ENCODE assay signal across 21 cellular contexts in genomic region chr10:132554053-132554990, GRCh38. TPM values are rescaled to one million over a fixed set of nuclear protein-coding genes. Genes with fewer than 3 reads are reported as not detected.
DNase-seq lines count a peak whose midpoint lies in the region; ATAC-seq, FAIRE-seq and TF ChIP-seq lines count a peak whose summit lies in the region.
"Had no signal": no experiment of that assay in that cellular context is flagged by ENCODE, and none has a peak within 500 bp of the region (broad histone marks: within the 10 kb centered on the region; RNA-seq: fewer than 3 reads in every experiment).

No MANE protein-coding gene starts in this region.

- H3K9me3 Mint-ChIP-seq in glutamatergic neuron (ENCODE audit: unreplicated experiment): no peaks in the 10 kb centered on the region
- H3K9me3 Mint-ChIP-seq in stimulated activated memory B cell treated with anti-CD40 and anti-IgM and Interleukin-4, amounts not matched to agents 10 μg/mL and 1 μg/mL and 100 μg/mL, for 72 hours: no peaks in the 10 kb centered on the region
- H3K9me3 Mint-ChIP-seq: brain; CD4-positive, alpha-beta memory T cell; HFFc6; mesothelial cell of epicardium; natural killer cell treated with Interleukin-12 subunit alpha and Interleukin-12 subunit beta and Interleukin-15 and Interleukin-18, amount 100 ng/mL, for 72 hours had no signal

- intact Hi-C loops in posterior vena cava (cut with DNase I): no loop called here

- H3K4me1 Mint-ChIP-seq in glutamatergic neuron (ENCODE audit: low read depth, unreplicated experiment): peaks cover 5% of the 10 kb centered on the region
- H3K4me1 Mint-ChIP-seq in stimulated activated memory B cell treated with anti-CD40 and anti-IgM and Interleukin-4, amounts not matched to agents 10 μg/mL and 1 μg/mL and 100 μg/mL, for 72 hours: peaks cover 31% of the 10 kb centered on the region

- no peak for TF ChIP-seq POLR2A in GM12891 (IDR thresholded peaks at IDR 0.05; ENCODE audit: low read depth, low read length)

- H3K36me3 Mint-ChIP-seq in glutamatergic neuron (ENCODE audit: unreplicated experiment): peaks cover 3% of the 10 kb centered on the region
- H3K36me3 Mint-ChIP-seq in stimulated activated memory B cell treated with anti-CD40 and anti-IgM and Interleukin-4, amounts not matched to agents 10 μg/mL and 1 μg/mL and 100 μg/mL, for 72 hours: peaks cover 2% of the 10 kb centered on the region
- H3K36me3 Mint-ChIP-seq: brain; CD4-positive, alpha-beta memory T cell; mesothelial cell of epicardium; natural killer cell treated with Interleukin-12 subunit alpha and Interleukin-12 subunit beta and Interleukin-15 and Interleukin-18, amount 100 ng/mL, for 72 hours had no signal

- no peak for ATAC-seq in GM18873 (IDR thresholded peaks at IDR 0.05; ENCODE audit: low FRiP score, unreplicated experiment)
- no peak for ATAC-seq in stimulated activated memory B cell treated with anti-CD40 and anti-IgM and Interleukin-4, amounts not matched to agents 10 μg/mL and 1 μg/mL and 100 μg/mL, for 72 hours
- ATAC-seq: SK-N-SH treated with all-trans-retinoic acid at 6 μM for 48 hours had no signal

- H3K4me3 Mint-ChIP-seq in glutamatergic neuron (ENCODE audit: unreplicated experiment): no peak overlapping the region
- H3K4me3 Mint-ChIP-seq in stimulated activated memory B cell treated with anti-CD40 and anti-IgM and Interleukin-4, amounts not matched to agents 10 μg/mL and 1 μg/mL and 100 μg/mL, for 72 hours: no peak overlapping the region
- H3K4me3 Mint-ChIP-seq: brain; HFFc6; mesothelial cell of epicardium; natural killer cell treated with Interleukin-12 subunit alpha and Interleukin-12 subunit beta and Interleukin-15 and Interleukin-18, amount 100 ng/mL, for 72 hours had no signal

- FAIRE-seq in GM12891 (lab: Jason Lieb, UNC): peak; percentile 96
- FAIRE-seq: colon had no signal

- in situ Hi-C loops in G401 (cut with HindIII; ENCODE audit: low sequenced_read_pairs): no loop called here

- no peak for TF ChIP-seq CTCF in glutamatergic neuron (IDR thresholded peaks at IDR 0.05; ENCODE audit: partially characterized antibody, unreplicated experiment)

- H3K27ac Mint-ChIP-seq in glutamatergic neuron (ENCODE audit: unreplicated experiment): no peak overlapping the region
- H3K27ac Mint-ChIP-seq in stimulated activated memory B cell treated with anti-CD40 and anti-IgM and Interleukin-4, amounts not matched to agents 10 μg/mL and 1 μg/mL and 100 μg/mL, for 72 hours: no peak overlapping the region
- H3K27ac Mint-ChIP-seq: brain; CD4-positive, alpha-beta memory T cell; HFFc6; mesothelial cell of epicardium; natural killer cell treated with Interleukin-12 subunit alpha and Interleukin-12 subunit beta and Interleukin-15 and Interleukin-18, amount 100 ng/mL, for 72 hours had no signal

- DNase-seq in GM12891 (ENCODE audit: insufficient read length, low spot score) (no peak), OCI-M1 (lab: John Stamatoyannopoulos, UW) (peak; percentile 9), glutamatergic neuron (peak; percentile 3), posterior vena cava (ENCODE audit: low spot score) (peak; percentile 65), NAMALWA (ENCODE audit: low spot score) (no peak), G401 (ENCODE audit: low spot score) (no peak)
- DNase-seq: activated CD4-positive, alpha-beta T cell treated with anti-CD3 and anti-CD28 coated beads, Interleukin-2, amount 50 U/mL, for 4 hours; HFFc6; NCI-H1436 treated with DMSO at 0.1 percent for 48 hours; NCI-H510A treated with DMSO at 0.1 percent for 48 hours; NK-92 treated with Interleukin-12 subunit alpha and Interleukin-12 subunit beta, amount 100 ng/mL, for 24 hours; RPMI8226; WERI-Rb-1 had no signal

- peaks cover 4% of the 10 kb centered on the region for H3K27me3 Mint-ChIP-seq in glutamatergic neuron (ENCODE audit: unreplicated experiment)
- H3K27me3 Mint-ChIP-seq in stimulated activated memory B cell treated with anti-CD40 and anti-IgM and Interleukin-4, amounts not matched to agents 10 μg/mL and 1 μg/mL and 100 μg/mL, for 72 hours: no peaks in the 10 kb centered on the region
- H3K27me3 Mint-ChIP-seq: brain; CD4-positive, alpha-beta memory T cell had no signal

TF ChIP-seq in GM12891, 5 proteins besides CTCF, POLR2A, EP300 and RAD21:
- no peak for TF ChIP-seq POLR2AphosphoS5 (IDR thresholded peaks at IDR 0.05; ENCODE audit: low read depth, low read length)
- TF ChIP-seq PAX5 (IDR thresholded peaks at IDR 0.05; ENCODE audit: insufficient read depth, low read length, severe bottlenecking): no peak
- no peak for TF ChIP-seq POU2F2 (IDR thresholded peaks at IDR 0.05; ENCODE audit: low read depth, low read length)
- TF ChIP-seq TAF1 (IDR thresholded peaks at IDR 0.05; ENCODE audit: low read depth, low read length): no peak
- TF ChIP-seq SPI1 (IDR thresholded peaks at IDR 0.05; ENCODE audit: low read depth, low read length): no peak

RNA-seq across cellular contexts. Expression of gene INPP5A, which starts 16.7 kb away (rescaled TPM):
- 4.0 TPM for polyA plus RNA-seq in GM12891 (2012; ENCODE audit: low read depth, missing spikeins)
- 36.3 TPM for total RNA-seq in glutamatergic neuron (ENCODE audit: unreplicated experiment)
- total RNA-seq in posterior vena cava: 100 to 1,000 TPM in 1 of 2 donors, 10 to 100 TPM in 1; 65.2 to 102 TPM
- total RNA-seq in G401 (2014; rRNA removed; shearing (Covaris generic)): 22.8 and 44.3 TPM in 2 replicates

Comparison
In these comparisons a context has a peak if more than half of its experiments do, and no peak if none do; other contexts are left out.
1. DNase-seq: peak in OCI-M1 (single experiment), glutamatergic neuron (single experiment) and posterior vena cava (single experiment); none in GM12891 (single experiment), NAMALWA (single experiment) and G401 (single experiment).